19 cellular contexts compared by ENCODE assay signal in the genomic region with DNA sequence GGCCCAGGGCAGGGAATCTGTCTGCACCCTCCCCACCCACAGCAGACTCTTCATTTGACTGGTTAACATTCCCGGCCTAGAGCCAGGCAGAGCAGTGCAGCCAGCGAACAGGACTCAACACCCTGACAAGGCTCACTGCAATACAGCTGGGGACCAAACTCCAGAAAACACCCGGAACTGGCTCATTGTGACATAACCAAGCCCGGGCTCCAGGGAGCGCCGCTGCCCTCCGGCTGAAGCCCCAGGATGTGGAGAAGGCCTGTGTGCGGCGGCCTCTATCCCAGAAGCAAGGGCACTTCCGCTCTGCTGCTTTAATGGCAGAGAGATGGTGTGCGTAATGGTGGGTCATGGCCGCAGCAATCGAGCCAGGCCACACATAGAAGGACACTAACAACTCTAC. TPM values are rescaled to one million over a fixed set of nuclear protein-coding genes. Genes with fewer than 3 reads are reported as not detected.
DNase-seq lines count a peak whose midpoint lies in the region; TF ChIP-seq lines count a peak whose summit lies in the region.
"Had no signal": no experiment of that assay in that cellular context is flagged by ENCODE, and none has a peak within 500 bp of the region (broad histone marks: within the 10 kb centered on the region; RNA-seq: fewer than 3 reads in every experiment).

No MANE protein-coding gene starts in this region.

- 94 to 95% methylated on average over 12 to 13 of the region's 13 CpGs for WGBS in endodermal cell (ENCODE audit: insufficient coverage in 1 of 2, insufficient read length in 1 of 2), 2 experiments

- H3K27ac Mint-ChIP-seq in endodermal cell, result no peak overlapping the region

- peak; percentile 14 for DNase-seq in ELF-1 (ENCODE audit: low read depth, low spot score)
- peak; percentile 56 for DNase-seq in HuH-7 (ENCODE audit: low spot score)
- DNase-seq in endodermal cell, result peak; percentile 70
- DNase-seq in osteoblast (ENCODE audit: insufficient read length, low spot score, missing footprints), result peak; percentile 39
- DNase-seq in activated effector memory CD4-positive, alpha-beta T cell treated with Interleukin-2 at 50 U/mL for 16 hours, result no peak
- DNase-seq in C1 segment of cervical spinal cord (lab: John Stamatoyannopoulos, UW), result no peak
- no peak for DNase-seq in central memory CD4-positive, alpha-beta T cell
- DNase-seq: BE2C; CD4-positive, CD25-positive, alpha-beta regulatory T cell; IMR-90; MV-4-11; NCI-H1694; NCI-H2081 treated with DMSO at 0.1 percent for 48 hours; NCI-H2171 treated with DMSO at 0.1 percent for 48 hours; NCI-H524 treated with DMSO at 0.1 percent for 48 hours; NCI-H82; SJCRH30; T-helper 1 cell had no signal

- no peaks in the 10 kb centered on the region for H3K27me3 Mint-ChIP-seq in endodermal cell (ENCODE audit: insufficient read depth)
- H3K27me3 Mint-ChIP-seq: CD4-positive, CD25-positive, alpha-beta regulatory T cell had no signal

- no peaks in the 10 kb centered on the region for H3K4me1 ChIP-seq in endodermal cell (ENCODE audit: control insufficient read depth, insufficient read depth, low read length)
- H3K4me1 ChIP-seq in osteoblast (ENCODE audit: insufficient read depth, low read length), result no peaks in the 10 kb centered on the region
- H3K4me1 ChIP-seq: BE2C, SJCRH30 had no signal

- H3K36me3 ChIP-seq in endodermal cell (ENCODE audit: control insufficient read depth, insufficient read depth, low read length) (peaks cover 68% of the 10 kb centered on the region), osteoblast (ENCODE audit: insufficient read depth, low read length) (peaks cover 30% of the 10 kb centered on the region)

- H3K9me3 ChIP-seq in endodermal cell (ENCODE audit: control insufficient read depth, low read length) (no peaks in the 10 kb centered on the region), osteoblast (ENCODE audit: low read depth, low read length) (no peaks in the 10 kb centered on the region)
- H3K9me3 ChIP-seq: BE2C, SJCRH30 had no signal

- H3K4me1 Mint-ChIP-seq in endodermal cell, result no peaks in the 10 kb centered on the region

- no peak overlapping the region for H3K4me2 ChIP-seq in osteoblast (ENCODE audit: insufficient read depth, low read length)

- H3K4me3 Mint-ChIP-seq in endodermal cell, result no peak overlapping the region
- H3K4me3 Mint-ChIP-seq: CD4-positive, CD25-positive, alpha-beta regulatory T cell had no signal

- H3K27me3 ChIP-seq in endodermal cell (ENCODE audit: control insufficient read depth, insufficient read depth, low read length, poor library complexity, severe bottlenecking), result no peaks in the 10 kb centered on the region
- no peaks in the 10 kb centered on the region for H3K27me3 ChIP-seq in osteoblast (ENCODE audit: insufficient read depth, low read length)
- H3K27me3 ChIP-seq: BE2C, SJCRH30 had no signal

- H3K4me3 ChIP-seq in endodermal cell (ENCODE audit: low read length) (no peak overlapping the region), osteoblast (ENCODE audit: insufficient read depth, low read length) (no peak overlapping the region)
- H3K4me3 ChIP-seq: SJCRH30 had no signal

- H3K79me2 ChIP-seq in osteoblast (ENCODE audit: insufficient read depth, low read length), result no peaks in the 10 kb centered on the region

- TF ChIP-seq CTCF in endodermal cell (conservative IDR thresholded peaks at IDR 0.05) (peak; percentile 39), osteoblast (IDR thresholded peaks at IDR 0.05; ENCODE audit: extremely low read depth, low read depth, low read length) (no peak)

- no peak overlapping the region for H3K9ac ChIP-seq in endodermal cell (ENCODE audit: extremely low read depth, low read length, poor library complexity, severe bottlenecking)

- peaks cover 73% of the 10 kb centered on the region for H3K36me3 Mint-ChIP-seq in endodermal cell (ENCODE audit: low read depth)

- no peak overlapping the region for H2AFZ ChIP-seq in osteoblast (ENCODE audit: low read length)

- no peaks in the 10 kb centered on the region for H4K20me1 ChIP-seq in osteoblast (ENCODE audit: insufficient read depth, low read length)

- no peak overlapping the region for H3K27ac ChIP-seq in endodermal cell (ENCODE audit: low read depth, low read length)
- H3K27ac ChIP-seq in osteoblast (ENCODE audit: low read depth, low read length), result no peak overlapping the region
- H3K27ac ChIP-seq: HL-60, SJCRH30 had no signal

- H3K9me3 Mint-ChIP-seq in endodermal cell, result no peaks in the 10 kb centered on the region
- H3K9me3 Mint-ChIP-seq: CD4-positive, CD25-positive, alpha-beta regulatory T cell had no signal

RNA-seq across cellular contexts. Expression of a gene that starts 18.2 kb away (rescaled TPM):
- total RNA-seq in endodermal cell (10 to 100 TPM; 52.8 to 58.8 TPM), osteoblast (22.1 and 23.3 TPM in 2 replicates)
- polyA plus RNA-seq in endodermal cell (2013, experiment 1 of 2), result 26.9 TPM
- polyA plus RNA-seq in endodermal cell (2013, experiment 2 of 2), result 23.6 TPM

Comparison
In these comparisons a context has a peak if more than half of its experiments do, and no peak if none do; other contexts are left out.
1. DNase-seq: peak in ELF-1 (single experiment), HuH-7 (single experiment), endodermal cell (single experiment) and osteoblast (single experiment); none in activated effector memory CD4-positive, alpha-beta T cell treated with Interleukin-2 at 50 U/mL for 16 hours (single experiment), C1 segment of cervical spinal cord (0 of 14) and central memory CD4-positive, alpha-beta T cell (single experiment).